ENCODE assay signal across 8 cellular contexts in the genomic region with DNA sequence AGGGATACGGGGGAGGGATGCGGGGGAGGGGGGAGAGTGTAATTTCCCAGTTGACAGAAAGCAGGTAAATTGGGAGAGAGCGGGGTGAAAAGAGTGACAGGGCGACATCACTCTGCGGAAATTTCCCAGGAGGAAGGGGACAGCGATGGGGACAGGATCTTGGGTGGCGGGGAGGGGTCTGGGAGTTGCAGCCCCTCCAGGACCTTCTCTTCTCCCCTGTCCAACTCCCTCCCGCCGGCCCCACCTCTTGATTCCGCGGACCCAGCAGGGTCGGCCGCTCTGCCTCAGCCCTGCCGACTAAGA.
A peak's percentile ranks its signal among the peaks of the same experiment; 100 is the strongest.
DNase-seq lines count a peak whose midpoint lies in the region; ATAC-seq and TF ChIP-seq lines count a peak whose summit lies in the region.

No MANE protein-coding gene starts in this region.

- DNase-seq in heart left ventricle, result no peak
- DNase-seq in left ventricle myocardium superior, result no peak
- DNase-seq in mesothelial cell of epicardium (ENCODE audit: low spot score in 2 of 2, unreplicated experiment in 2 of 2), result no peak
- no peak for DNase-seq in uterus
- no peak for DNase-seq in RKO (ENCODE audit: low spot score)

- H3K36me3 Mint-ChIP-seq in brain (no peaks in the 10 kb centered on the region), mesothelial cell of epicardium (no peaks in the 10 kb centered on the region)

- peak overlapping the region; percentile 47 to 93 (median 84) for H3K4me3 ChIP-seq in heart left ventricle
- H3K4me3 ChIP-seq in uterus, result peak overlapping the region; percentile 53 to 95

- ATAC-seq in heart left ventricle (no peak), left ventricle myocardium superior (no peak), GM19328 (IDR thresholded peaks at IDR 0.05; ENCODE audit: unreplicated experiment) (no peak), GM21528 (IDR thresholded peaks at IDR 0.05; ENCODE audit: low FRiP score, unreplicated experiment) (no peak)

- H3K27ac ChIP-seq in heart left ventricle, result peak overlapping the region in 11 of 12 donors; percentile 20 to 94 (median 81)
- H3K27ac ChIP-seq in uterus, result peak overlapping the region; percentile 71 to 89

- H3K27me3 ChIP-seq in heart left ventricle (peaks cover 0 to 59% (median 0%) of the 10 kb centered on the region in 9 donors), uterus (no peaks in the 10 kb centered on the region)

- intact Hi-C loops in heart left ventricle (cut with DNase I), result loop anchor here in 1 of 10 donors (5.0 kb wide), 1 partner anchor 243 kb away; no protein-coding TSS in a partner anchor
- intact Hi-C loops in left ventricle myocardium superior (cut with micrococcal nuclease), result no loop called here
- intact Hi-C loops in uterus (cut with DNase I; ENCODE audit: low total_unique reads), result no loop called here

- peak overlapping the region; percentile 78 to 87 (median 81) for H3K4me3 Mint-ChIP-seq in brain
- H3K4me3 Mint-ChIP-seq in mesothelial cell of epicardium, result peak overlapping the region; percentile 68

- H3K4me1 ChIP-seq in heart left ventricle (peaks cover 0 to 36% (median 13%) of the 10 kb centered on the region in 12 donors), uterus (no peaks in the 10 kb centered on the region)

- H3K9me3 ChIP-seq in heart left ventricle (no peaks in the 10 kb centered on the region), uterus (no peaks in the 10 kb centered on the region)

- H3K4me1 Mint-ChIP-seq in brain (peaks cover 24% of the 10 kb centered on the region), mesothelial cell of epicardium (peaks cover 14% of the 10 kb centered on the region)

- no peaks in the 10 kb centered on the region for H3K36me3 ChIP-seq in heart left ventricle
- no peaks in the 10 kb centered on the region for H3K36me3 ChIP-seq in uterus

- peaks cover 0 to 5% (median 0%) of the 10 kb centered on the region in 5 experiments for H3K9me3 Mint-ChIP-seq in brain
- no peaks in the 10 kb centered on the region for H3K9me3 Mint-ChIP-seq in mesothelial cell of epicardium

- H3K27ac Mint-ChIP-seq in brain, result peak overlapping the region in 1 of 5 experiments; percentile 24
- no peak overlapping the region for H3K27ac Mint-ChIP-seq in mesothelial cell of epicardium

- TF ChIP-seq CTCF in heart left ventricle (IDR thresholded peaks at IDR 0.05), result no peak
- TF ChIP-seq CTCF in brain (conservative IDR thresholded peaks at IDR 0.05), result no peak
- TF ChIP-seq CTCF in mesothelial cell of epicardium (IDR thresholded peaks at IDR 0.05; ENCODE audit: unreplicated experiment), result no peak
- no peak for TF ChIP-seq CTCF in uterus (IDR thresholded peaks at IDR 0.05)

- H3K27me3 Mint-ChIP-seq in brain (peaks cover 50% of the 10 kb centered on the region), mesothelial cell of epicardium (ENCODE audit: low read depth) (peaks cover 13% of the 10 kb centered on the region)

- no peak for TF ChIP-seq POLR2A in heart left ventricle (IDR thresholded peaks at IDR 0.05)
- no peak for TF ChIP-seq POLR2A in uterus (IDR thresholded peaks at IDR 0.05)

- WGBS in heart left ventricle, 4 donors, result 3 to 14% (median 9%) methylated on average over 11 to 14 of the region's 14 CpGs
